Comparison of ENCODE assay signal across 1 cellular context in the genomic region with DNA sequence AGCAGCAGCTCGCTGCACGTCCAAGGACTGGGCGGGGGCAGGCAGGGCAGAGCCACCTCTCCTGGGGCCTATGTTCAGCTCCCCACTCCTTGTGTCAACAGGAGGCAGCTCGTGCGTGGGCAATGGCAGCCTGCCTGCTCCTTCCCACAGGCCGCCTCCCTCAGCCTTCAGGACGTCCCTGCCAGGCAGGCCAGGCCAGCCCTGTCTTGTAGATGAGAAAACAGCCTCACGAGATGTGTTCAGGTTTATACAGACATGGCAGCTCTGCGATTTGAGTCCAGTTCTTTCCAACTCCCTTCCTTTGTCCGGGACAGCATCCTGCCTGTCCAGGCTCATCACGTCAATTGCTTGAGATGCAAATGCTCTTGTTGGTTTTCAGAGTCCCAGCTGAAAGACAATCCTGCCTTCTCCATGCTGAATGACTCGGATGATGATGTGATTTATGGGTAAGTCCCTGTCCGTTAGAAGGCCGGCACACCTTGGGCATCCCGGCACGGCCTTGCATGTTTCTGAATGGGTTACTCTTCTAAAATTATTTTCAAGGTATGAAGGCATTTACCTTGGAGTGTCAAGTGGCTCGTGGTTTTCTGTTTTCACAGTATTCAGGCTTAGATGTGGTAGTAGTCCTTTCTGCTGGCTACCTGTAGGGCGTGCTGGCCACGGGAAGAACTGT.
TF ChIP-seq lines count a peak whose summit lies in the region.

No MANE protein-coding gene starts in this region.

TF ChIP-seq in HepG2, 621 proteins besides CTCF, POLR2A, EP300 and RAD21:
- peak; percentile 48 for TF ChIP-seq AGO2 (optimal IDR thresholded peaks at IDR 0.05; ENCODE audit: low read depth, low read length)
- TF ChIP-seq ZNF333 (CRISPR knock-in tag; IDR thresholded peaks at IDR 0.05; ENCODE audit: borderline replicate concordance): 0 out of 2 replicates have a peak, but pooled peaks have one; percentile 21
- TF ChIP-seq ZNF839 (CRISPR knock-in tag; IDR thresholded peaks at IDR 0.05; ENCODE audit: borderline replicate concordance): 0 out of 2 replicates have a peak, but pooled peaks have one; percentile 9
- no peak for TF ChIP-seq ZNF18 (CRISPR knock-in tag; IDR thresholded peaks at IDR 0.05; ENCODE audit: insufficient replicate concordance)
- TF ChIP-seq SRSF4 (IDR thresholded peaks at IDR 0.05; ENCODE audit: low read depth, low read length, poor library complexity, severe bottlenecking): no peak
- peak; percentile 72 for TF ChIP-seq RBM22 (optimal IDR thresholded peaks at IDR 0.05; ENCODE audit: low read length)
- 0 out of 2 replicates have a peak, but pooled peaks have one; percentile 20 for TF ChIP-seq POLR2G (IDR thresholded peaks at IDR 0.05; ENCODE audit: low read depth, low read length)
- TF ChIP-seq ZNF687 (CRISPR knock-in tag; IDR thresholded peaks at IDR 0.05): peak; percentile 24
